Comparison of ENCODE assay signal across 21 cellular contexts in genomic region chr7:146486519-146486918, GRCh38.
DNase-seq lines count a peak whose midpoint lies in the region; ATAC-seq lines count a peak whose summit lies in the region.
"Had no signal": no experiment of that assay in that cellular context is flagged by ENCODE, and none has a peak within 500 bp of the region (broad histone marks: within the 10 kb centered on the region; RNA-seq: fewer than 3 reads in every experiment).

No MANE protein-coding gene starts in this region.

- DNase-seq in NCI-H82 (lab: John Stamatoyannopoulos, UW) (peak; percentile 21), NCI-H82 treated with DMSO at 0.1 percent for 48 hours (lab: John Stamatoyannopoulos, UW; ENCODE audit: unreplicated experiment) (no peak), NCI-H524 treated with DMSO at 0.1 percent for 48 hours (lab: John Stamatoyannopoulos, UW) (peak; percentile 87), cerebellar cortex (ENCODE audit: low spot score) (peak; percentile 85)
- DNase-seq in stimulated activated CD4-positive, alpha-beta T cell treated with anti-CD3 and anti-CD28 coated beads, Interleukin-4, amount 100 ng/mL, for 24 hours, result no peak
- DNase-seq: Caco-2; CD8-positive, alpha-beta T cell; DMS79 treated with DMSO at 0.1 percent for 48 hours; GOT3; HFFc6; NCI-H1048; NCI-H1417; NCI-H187; NCI-H2081 treated with DMSO at 0.1 percent for 48 hours; NCI-H748 treated with DMSO at 0.1 percent for 48 hours; NK-92 treated with Interleukin-12 subunit alpha and Interleukin-12 subunit beta, amount 100 ng/mL, for 24 hours; Right ventricle myocardium superior; RPMI8226 had no signal

- no peak for ATAC-seq in HG02938 (IDR thresholded peaks at IDR 0.05; ENCODE audit: unreplicated experiment)
- ATAC-seq in HG03342 (IDR thresholded peaks at IDR 0.05; ENCODE audit: unreplicated experiment), result no peak
- ATAC-seq in HG03432 (IDR thresholded peaks at IDR 0.05; ENCODE audit: unreplicated experiment), result no peak
- ATAC-seq: CD8-positive, alpha-beta T cell had no signal

Comparison
In these comparisons a context has a peak if more than half of its experiments do, and no peak if none do; other contexts are left out.
1. DNase-seq: peak in NCI-H82 (single experiment), NCI-H524 treated with DMSO at 0.1 percent for 48 hours (single experiment) and cerebellar cortex (single experiment); none in NCI-H82 treated with DMSO at 0.1 percent for 48 hours (single experiment) and stimulated activated CD4-positive, alpha-beta T cell treated with anti-CD3 and anti-CD28 coated beads, Interleukin-4, amount 100 ng/mL, for 24 hours (single experiment).